Comparison of ENCODE assay signal across 1 cellular context in the genomic region with DNA sequence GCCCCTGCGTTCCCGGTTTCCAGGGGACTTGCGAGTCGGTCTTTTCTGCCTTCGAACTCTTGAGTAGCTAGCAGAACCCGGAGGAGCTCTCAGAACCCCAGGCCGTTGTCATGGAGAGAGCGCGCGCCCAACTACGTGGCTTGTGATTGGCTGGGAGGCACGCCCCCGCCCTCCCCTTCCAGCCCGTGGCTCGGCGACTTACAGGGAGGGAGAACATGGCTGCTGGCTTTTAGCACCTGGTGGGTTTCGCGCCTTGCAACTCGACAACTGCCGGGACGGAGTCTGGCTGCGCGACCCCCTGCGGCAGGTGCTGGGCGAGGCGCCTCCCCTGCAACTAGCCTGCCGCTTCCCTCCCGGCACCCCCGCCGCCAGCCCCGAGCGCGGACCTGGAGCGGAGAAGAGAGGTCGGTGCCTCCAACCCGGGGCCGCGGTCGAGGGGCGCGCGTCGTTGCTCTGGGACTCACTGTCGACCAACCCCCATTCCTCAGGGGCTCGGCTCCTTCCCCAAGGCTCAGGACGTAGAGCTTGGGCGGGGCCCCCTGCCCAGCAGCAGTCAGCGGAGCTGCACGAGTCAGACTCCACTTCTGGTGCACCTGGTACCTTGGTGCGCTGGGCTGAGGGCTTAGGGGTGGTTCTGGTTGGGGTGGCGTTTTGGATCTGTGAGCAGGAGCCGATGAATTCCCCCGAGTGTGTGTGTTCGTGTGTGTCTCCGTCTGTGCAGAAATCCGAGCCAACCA.
TF ChIP-seq lines count a peak whose summit lies in the region.

No MANE protein-coding gene starts in this region.

TF ChIP-seq in HepG2, 621 proteins besides CTCF, POLR2A, EP300 and RAD21 (continued from another document and continues in another):
- no peak for TF ChIP-seq ZNF615 (CRISPR knock-in tag; IDR thresholded peaks at IDR 0.05; ENCODE audit: borderline replicate concordance)
- TF ChIP-seq CEBPG (CRISPR knock-in tag; IDR thresholded peaks at IDR 0.05) = 0 out of 2 replicates have a peak, but pooled peaks have one; percentile 7
- TF ChIP-seq NKX3-1 (CRISPR knock-in tag; IDR thresholded peaks at IDR 0.05) = peak; percentile 98
- no peak for TF ChIP-seq ELF3 (CRISPR knock-in tag; IDR thresholded peaks at IDR 0.05)
- peak; percentile 94; the same call in 1 of the 2 replicates for TF ChIP-seq ZNF572 (CRISPR knock-in tag; IDR thresholded peaks at IDR 0.05)
- peak; percentile 66; the same call in 1 of the 2 replicates for TF ChIP-seq ZBTB42 (CRISPR knock-in tag; IDR thresholded peaks at IDR 0.05)
- no peak for TF ChIP-seq NAIF1 (CRISPR knock-in tag; IDR thresholded peaks at IDR 0.05; ENCODE audit: borderline replicate concordance)
- no peak for TF ChIP-seq HOXA7 (CRISPR knock-in tag; IDR thresholded peaks at IDR 0.05)
- peak; percentile 99 for TF ChIP-seq ZNF274 (CRISPR knock-in tag; IDR thresholded peaks at IDR 0.05)
- TF ChIP-seq POLR2AphosphoS5 (IDR thresholded peaks at IDR 0.05; ENCODE audit: low read depth, low read length) = peak; percentile 74
- TF ChIP-seq REXO4 (CRISPR knock-in tag; IDR thresholded peaks at IDR 0.05; ENCODE audit: borderline replicate concordance) = no peak
- TF ChIP-seq, protein P1, sequence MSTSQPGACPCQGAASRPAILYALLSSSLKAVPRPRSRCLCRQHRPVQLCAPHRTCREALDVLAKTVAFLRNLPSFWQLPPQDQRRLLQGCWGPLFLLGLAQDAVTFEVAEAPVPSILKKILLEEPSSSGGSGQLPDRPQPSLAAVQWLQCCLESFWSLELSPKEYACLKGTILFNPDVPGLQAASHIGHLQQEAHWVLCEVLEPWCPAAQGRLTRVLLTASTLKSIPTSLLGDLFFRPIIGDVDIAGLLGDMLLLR (CRISPR knock-in tag; IDR thresholded peaks at IDR 0.05) = peak; percentile 91
- TF ChIP-seq SPEN (CRISPR knock-in tag; IDR thresholded peaks at IDR 0.05; ENCODE audit: low read depth) = peak; percentile 91
- TF ChIP-seq SOX5 (CRISPR knock-in tag; IDR thresholded peaks at IDR 0.05; ENCODE audit: borderline replicate concordance) = peak; percentile 60; the same call in 1 of the 2 replicates
- TF ChIP-seq, protein P2, sequence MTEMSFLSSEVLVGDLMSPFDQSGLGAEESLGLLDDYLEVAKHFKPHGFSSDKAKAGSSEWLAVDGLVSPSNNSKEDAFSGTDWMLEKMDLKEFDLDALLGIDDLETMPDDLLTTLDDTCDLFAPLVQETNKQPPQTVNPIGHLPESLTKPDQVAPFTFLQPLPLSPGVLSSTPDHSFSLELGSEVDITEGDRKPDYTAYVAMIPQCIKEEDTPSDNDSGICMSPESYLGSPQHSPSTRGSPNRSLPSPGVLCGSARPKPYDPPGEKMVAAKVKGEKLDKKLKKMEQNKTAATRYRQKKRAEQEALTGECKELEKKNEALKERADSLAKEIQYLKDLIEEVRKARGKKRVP (CRISPR knock-in tag; IDR thresholded peaks at IDR 0.05) = no peak
- peak; percentile 96; the same call in 1 of the 2 replicates for TF ChIP-seq ZNF747 (CRISPR knock-in tag; IDR thresholded peaks at IDR 0.05; ENCODE audit: borderline replicate concordance)
- TF ChIP-seq RFXAP (CRISPR knock-in tag; IDR thresholded peaks at IDR 0.05; ENCODE audit: borderline replicate concordance) = peak; percentile 92
- TF ChIP-seq ZNF746 (CRISPR knock-in tag; IDR thresholded peaks at IDR 0.05) = peak; percentile 58; the same call in 1 of the 2 replicates
- TF ChIP-seq, protein P3, sequence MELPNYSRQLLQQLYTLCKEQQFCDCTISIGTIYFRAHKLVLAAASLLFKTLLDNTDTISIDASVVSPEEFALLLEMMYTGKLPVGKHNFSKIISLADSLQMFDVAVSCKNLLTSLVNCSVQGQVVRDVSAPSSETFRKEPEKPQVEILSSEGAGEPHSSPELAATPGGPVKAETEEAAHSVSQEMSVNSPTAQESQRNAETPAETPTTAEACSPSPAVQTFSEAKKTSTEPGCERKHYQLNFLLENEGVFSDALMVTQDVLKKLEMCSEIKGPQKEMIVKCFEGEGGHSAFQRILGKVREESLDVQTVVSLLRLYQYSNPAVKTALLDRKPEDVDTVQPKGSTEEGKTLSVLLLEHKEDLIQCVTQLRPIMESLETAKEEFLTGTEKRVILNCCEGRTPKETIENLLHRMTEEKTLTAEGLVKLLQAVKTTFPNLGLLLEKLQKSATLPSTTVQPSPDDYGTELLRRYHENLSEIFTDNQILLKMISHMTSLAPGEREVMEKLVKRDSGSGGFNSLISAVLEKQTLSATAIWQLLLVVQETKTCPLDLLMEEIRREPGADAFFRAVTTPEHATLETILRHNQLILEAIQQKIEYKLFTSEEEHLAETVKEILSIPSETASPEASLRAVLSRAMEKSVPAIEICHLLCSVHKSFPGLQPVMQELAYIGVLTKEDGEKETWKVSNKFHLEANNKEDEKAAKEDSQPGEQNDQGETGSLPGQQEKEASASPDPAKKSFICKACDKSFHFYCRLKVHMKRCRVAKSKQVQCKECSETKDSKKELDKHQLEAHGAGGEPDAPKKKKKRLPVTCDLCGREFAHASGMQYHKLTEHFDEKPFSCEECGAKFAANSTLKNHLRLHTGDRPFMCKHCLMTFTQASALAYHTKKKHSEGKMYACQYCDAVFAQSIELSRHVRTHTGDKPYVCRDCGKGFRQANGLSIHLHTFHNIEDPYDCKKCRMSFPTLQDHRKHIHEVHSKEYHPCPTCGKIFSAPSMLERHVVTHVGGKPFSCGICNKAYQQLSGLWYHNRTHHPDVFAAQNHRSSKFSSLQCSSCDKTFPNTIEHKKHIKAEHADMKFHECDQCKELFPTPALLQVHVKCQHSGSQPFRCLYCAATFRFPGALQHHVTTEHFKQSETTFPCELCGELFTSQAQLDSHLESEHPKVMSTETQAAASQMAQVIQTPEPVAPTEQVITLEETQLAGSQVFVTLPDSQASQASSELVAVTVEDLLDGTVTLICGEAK (IDR thresholded peaks at IDR 0.05) = no peak
- TF ChIP-seq, protein P3 (CRISPR knock-in tag; IDR thresholded peaks at IDR 0.05) = peak; percentile 95
- TF ChIP-seq SMAD3 (CRISPR knock-in tag; IDR thresholded peaks at IDR 0.05) = no peak
- TF ChIP-seq ZSCAN30 (CRISPR knock-in tag; IDR thresholded peaks at IDR 0.05) = no peak
- TF ChIP-seq ZNF850 (CRISPR knock-in tag; conservative IDR thresholded peaks at IDR 0.05) = no peak
- TF ChIP-seq ZSCAN31 (CRISPR knock-in tag; IDR thresholded peaks at IDR 0.05; ENCODE audit: low read depth) = peak; percentile 85
- TF ChIP-seq ZNF672 (CRISPR knock-in tag; IDR thresholded peaks at IDR 0.05) = no peak
- TF ChIP-seq, protein P4, sequence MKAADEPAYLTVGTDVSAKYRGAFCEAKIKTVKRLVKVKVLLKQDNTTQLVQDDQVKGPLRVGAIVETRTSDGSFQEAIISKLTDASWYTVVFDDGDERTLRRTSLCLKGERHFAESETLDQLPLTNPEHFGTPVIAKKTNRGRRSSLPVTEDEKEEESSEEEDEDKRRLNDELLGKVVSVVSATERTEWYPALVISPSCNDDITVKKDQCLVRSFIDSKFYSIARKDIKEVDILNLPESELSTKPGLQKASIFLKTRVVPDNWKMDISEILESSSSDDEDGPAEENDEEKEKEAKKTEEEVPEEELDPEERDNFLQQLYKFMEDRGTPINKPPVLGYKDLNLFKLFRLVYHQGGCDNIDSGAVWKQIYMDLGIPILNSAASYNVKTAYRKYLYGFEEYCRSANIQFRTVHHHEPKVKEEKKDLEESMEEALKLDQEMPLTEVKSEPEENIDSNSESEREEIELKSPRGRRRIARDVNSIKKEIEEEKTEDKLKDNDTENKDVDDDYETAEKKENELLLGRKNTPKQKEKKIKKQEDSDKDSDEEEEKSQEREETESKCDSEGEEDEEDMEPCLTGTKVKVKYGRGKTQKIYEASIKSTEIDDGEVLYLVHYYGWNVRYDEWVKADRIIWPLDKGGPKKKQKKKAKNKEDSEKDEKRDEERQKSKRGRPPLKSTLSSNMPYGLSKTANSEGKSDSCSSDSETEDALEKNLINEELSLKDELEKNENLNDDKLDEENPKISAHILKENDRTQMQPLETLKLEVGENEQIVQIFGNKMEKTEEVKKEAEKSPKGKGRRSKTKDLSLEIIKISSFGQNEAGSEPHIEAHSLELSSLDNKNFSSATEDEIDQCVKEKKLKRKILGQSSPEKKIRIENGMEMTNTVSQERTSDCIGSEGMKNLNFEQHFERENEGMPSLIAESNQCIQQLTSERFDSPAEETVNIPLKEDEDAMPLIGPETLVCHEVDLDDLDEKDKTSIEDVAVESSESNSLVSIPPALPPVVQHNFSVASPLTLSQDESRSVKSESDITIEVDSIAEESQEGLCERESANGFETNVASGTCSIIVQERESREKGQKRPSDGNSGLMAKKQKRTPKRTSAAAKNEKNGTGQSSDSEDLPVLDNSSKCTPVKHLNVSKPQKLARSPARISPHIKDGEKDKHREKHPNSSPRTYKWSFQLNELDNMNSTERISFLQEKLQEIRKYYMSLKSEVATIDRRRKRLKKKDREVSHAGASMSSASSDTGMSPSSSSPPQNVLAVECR (CRISPR knock-in tag; IDR thresholded peaks at IDR 0.05; ENCODE audit: borderline replicate concordance) = peak; percentile 91
- TF ChIP-seq, protein P5, sequence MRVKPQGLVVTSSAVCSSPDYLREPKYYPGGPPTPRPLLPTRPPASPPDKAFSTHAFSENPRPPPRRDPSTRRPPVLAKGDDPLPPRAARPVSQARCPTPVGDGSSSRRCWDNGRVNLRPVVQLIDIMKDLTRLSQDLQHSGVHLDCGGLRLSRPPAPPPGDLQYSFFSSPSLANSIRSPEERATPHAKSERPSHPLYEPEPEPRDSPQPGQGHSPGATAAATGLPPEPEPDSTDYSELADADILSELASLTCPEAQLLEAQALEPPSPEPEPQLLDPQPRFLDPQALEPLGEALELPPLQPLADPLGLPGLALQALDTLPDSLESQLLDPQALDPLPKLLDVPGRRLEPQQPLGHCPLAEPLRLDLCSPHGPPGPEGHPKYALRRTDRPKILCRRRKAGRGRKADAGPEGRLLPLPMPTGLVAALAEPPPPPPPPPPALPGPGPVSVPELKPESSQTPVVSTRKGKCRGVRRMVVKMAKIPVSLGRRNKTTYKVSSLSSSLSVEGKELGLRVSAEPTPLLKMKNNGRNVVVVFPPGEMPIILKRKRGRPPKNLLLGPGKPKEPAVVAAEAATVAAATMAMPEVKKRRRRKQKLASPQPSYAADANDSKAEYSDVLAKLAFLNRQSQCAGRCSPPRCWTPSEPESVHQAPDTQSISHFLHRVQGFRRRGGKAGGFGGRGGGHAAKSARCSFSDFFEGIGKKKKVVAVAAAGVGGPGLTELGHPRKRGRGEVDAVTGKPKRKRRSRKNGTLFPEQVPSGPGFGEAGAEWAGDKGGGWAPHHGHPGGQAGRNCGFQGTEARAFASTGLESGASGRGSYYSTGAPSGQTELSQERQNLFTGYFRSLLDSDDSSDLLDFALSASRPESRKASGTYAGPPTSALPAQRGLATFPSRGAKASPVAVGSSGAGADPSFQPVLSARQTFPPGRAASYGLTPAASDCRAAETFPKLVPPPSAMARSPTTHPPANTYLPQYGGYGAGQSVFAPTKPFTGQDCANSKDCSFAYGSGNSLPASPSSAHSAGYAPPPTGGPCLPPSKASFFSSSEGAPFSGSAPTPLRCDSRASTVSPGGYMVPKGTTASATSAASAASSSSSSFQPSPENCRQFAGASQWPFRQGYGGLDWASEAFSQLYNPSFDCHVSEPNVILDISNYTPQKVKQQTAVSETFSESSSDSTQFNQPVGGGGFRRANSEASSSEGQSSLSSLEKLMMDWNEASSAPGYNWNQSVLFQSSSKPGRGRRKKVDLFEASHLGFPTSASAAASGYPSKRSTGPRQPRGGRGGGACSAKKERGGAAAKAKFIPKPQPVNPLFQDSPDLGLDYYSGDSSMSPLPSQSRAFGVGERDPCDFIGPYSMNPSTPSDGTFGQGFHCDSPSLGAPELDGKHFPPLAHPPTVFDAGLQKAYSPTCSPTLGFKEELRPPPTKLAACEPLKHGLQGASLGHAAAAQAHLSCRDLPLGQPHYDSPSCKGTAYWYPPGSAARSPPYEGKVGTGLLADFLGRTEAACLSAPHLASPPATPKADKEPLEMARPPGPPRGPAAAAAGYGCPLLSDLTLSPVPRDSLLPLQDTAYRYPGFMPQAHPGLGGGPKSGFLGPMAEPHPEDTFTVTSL (CRISPR knock-in tag; IDR thresholded peaks at IDR 0.05; ENCODE audit: borderline replicate concordance) = 0 out of 2 replicates have a peak, but pooled peaks have one; percentile 51
- peak; percentile 85 for TF ChIP-seq PHF5A (CRISPR knock-in tag; IDR thresholded peaks at IDR 0.05; ENCODE audit: low read depth, unreplicated experiment)
- TF ChIP-seq, protein P6, sequence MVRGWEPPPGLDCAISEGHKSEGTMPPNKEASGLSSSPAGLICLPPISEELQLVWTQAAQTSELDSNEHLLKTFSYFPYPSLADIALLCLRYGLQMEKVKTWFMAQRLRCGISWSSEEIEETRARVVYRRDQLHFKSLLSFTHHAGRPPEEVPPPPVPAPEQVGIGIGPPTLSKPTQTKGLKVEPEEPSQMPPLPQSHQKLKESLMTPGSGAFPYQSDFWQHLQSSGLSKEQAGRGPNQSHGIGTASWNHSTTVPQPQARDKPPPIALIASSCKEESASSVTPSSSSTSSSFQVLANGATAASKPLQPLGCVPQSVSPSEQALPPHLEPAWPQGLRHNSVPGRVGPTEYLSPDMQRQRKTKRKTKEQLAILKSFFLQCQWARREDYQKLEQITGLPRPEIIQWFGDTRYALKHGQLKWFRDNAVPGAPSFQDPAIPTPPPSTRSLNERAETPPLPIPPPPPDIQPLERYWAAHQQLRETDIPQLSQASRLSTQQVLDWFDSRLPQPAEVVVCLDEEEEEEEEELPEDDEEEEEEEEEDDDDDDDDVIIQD (CRISPR knock-in tag; IDR thresholded peaks at IDR 0.05; ENCODE audit: low read depth) = no peak; the same call in 1 of the 2 replicates
- TF ChIP-seq ATF1 (CRISPR knock-in tag; IDR thresholded peaks at IDR 0.05) = no peak
- TF ChIP-seq, protein P7, sequence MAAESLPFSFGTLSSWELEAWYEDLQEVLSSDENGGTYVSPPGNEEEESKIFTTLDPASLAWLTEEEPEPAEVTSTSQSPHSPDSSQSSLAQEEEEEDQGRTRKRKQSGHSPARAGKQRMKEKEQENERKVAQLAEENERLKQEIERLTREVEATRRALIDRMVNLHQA (CRISPR knock-in tag; IDR thresholded peaks at IDR 0.05) = no peak
- peak; percentile 83 for TF ChIP-seq ZNF768 (CRISPR knock-in tag; IDR thresholded peaks at IDR 0.05)
